Comparison of ENCODE assay signal across 19 cellular contexts in the genomic region with DNA sequence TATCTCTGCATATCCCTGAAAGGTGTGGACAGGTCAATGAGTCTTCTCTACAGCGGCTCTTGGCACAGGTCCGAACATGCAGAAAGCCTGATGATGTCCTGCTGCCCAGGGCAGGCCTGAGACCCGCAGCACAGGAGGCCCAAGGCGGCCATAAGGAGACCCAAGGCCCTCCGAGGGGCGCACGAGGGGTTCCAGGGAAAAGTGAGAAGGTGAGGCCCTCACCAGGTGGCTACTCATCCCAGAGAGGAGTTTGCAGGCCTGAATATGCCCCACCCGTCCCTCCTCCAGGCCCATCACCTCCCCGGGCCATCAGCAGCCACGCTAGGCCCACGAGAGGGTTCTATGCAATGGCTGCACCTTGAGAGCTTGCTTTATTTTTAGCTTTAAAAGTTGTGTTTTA.
DNase-seq lines count a peak whose midpoint lies in the region; ATAC-seq, FAIRE-seq and TF ChIP-seq lines count a peak whose summit lies in the region.
"Had no signal": no experiment of that assay in that cellular context is flagged by ENCODE, and none has a peak within 500 bp of the region (broad histone marks: within the 10 kb centered on the region; RNA-seq: fewer than 3 reads in every experiment).

No MANE protein-coding gene starts in this region.

- FAIRE-seq in A549 (lab: Jason Lieb, UNC) (no peak), kidney (lab: Jason Lieb, UNC) (no peak)
- FAIRE-seq: GM12891, RCC 7860 had no signal

- peak overlapping the region; percentile 54 for H2BK12ac ChIP-seq in trophoblast cell (ENCODE audit: low read length)

- H3K9ac ChIP-seq in kidney (ENCODE audit: low read length in 2 of 2) (no peak overlapping the region), trophoblast cell (ENCODE audit: low read length) (no peak overlapping the region)

- DNase-seq in A549 (ENCODE audit: low read depth in 1 of 2, low spot score in 1 of 2) = no peak
- DNase-seq in H7 = peak; percentile 38
- DNase-seq in kidney = peak; percentile 45
- DNase-seq in trophoblast cell = no peak
- no peak for DNase-seq in NCI-H2196 (lab: John Stamatoyannopoulos, UW; ENCODE audit: unreplicated experiment)
- no peak for DNase-seq in NOMO-1 (lab: John Stamatoyannopoulos, UW; ENCODE audit: unreplicated experiment in 2 of 2)
- DNase-seq: CD8-positive, alpha-beta T cell; DND-41; NCI-H1105; NCI-H2029 treated with DMSO at 0.1 percent for 48 hours; NCI-H345; NCI-H524; NCI-H774; NK-92 treated with Interleukin-12 subunit alpha and Interleukin-12 subunit beta, amount 100 ng/mL, for 24 hours had no signal

- peak overlapping the region; percentile 16 for H4K91ac ChIP-seq in trophoblast cell (ENCODE audit: low read depth, low read length)

- WGBS in A549 (ENCODE audit: missing lambda C conversion rate) = 83% methylated on average over 10 of the region's 11 CpGs
- WGBS in trophoblast cell (ENCODE audit: extremely low coverage, insufficient coverage, insufficient read length) = no CpG with 5 or more reads among the region's 11 CpGs

- no peak for TF ChIP-seq POLR2A in A549 (IDR thresholded peaks at IDR 0.05; ENCODE audit: low read length)

- TF ChIP-seq CTCF in A549 (IDR thresholded peaks at IDR 0.05) (no peak), kidney (IDR thresholded peaks at IDR 0.05; ENCODE audit: borderline replicate concordance, extremely low read depth, insufficient read depth) (no peak)

- H3K79me2 ChIP-seq in trophoblast cell (ENCODE audit: control insufficient read depth, insufficient read depth, low read length, poor library complexity) = no peaks in the 10 kb centered on the region

- no peak overlapping the region for H4K8ac ChIP-seq in trophoblast cell (ENCODE audit: low read depth, low read length)

- TF ChIP-seq EP300 in A549 (IDR thresholded peaks at IDR 0.05) = no peak

- H3K27me3 ChIP-seq in H7 (ENCODE audit: control insufficient read depth, insufficient read depth, low read length) (no peaks in the 10 kb centered on the region), trophoblast cell (ENCODE audit: insufficient read depth, low read length) (no peaks in the 10 kb centered on the region)

- H2BK5ac ChIP-seq in trophoblast cell (ENCODE audit: low read depth, low read length, poor library complexity) = no peak overlapping the region

- H3K4me2 ChIP-seq in A549 (no peak overlapping the region), trophoblast cell (ENCODE audit: low read length) (no peak overlapping the region)
- H3K4me2 ChIP-seq: GM23338 had no signal

- no peak overlapping the region for H3K23ac ChIP-seq in trophoblast cell (ENCODE audit: low read length)

- H3K27ac ChIP-seq in A549 = peak overlapping the region; percentile 21 to 89; a peak in 4 of 6 replicates
- peak overlapping the region in 1 of 2 donors; percentile 36 for H3K27ac ChIP-seq in kidney (ENCODE audit: low read depth in 2 of 2, low read length in 2 of 2)
- H3K27ac ChIP-seq in trophoblast cell (ENCODE audit: low read depth, low read length) = no peak overlapping the region

- no peak overlapping the region for H4K12ac ChIP-seq in trophoblast cell (ENCODE audit: low read depth, low read length)

- H2BK120ac ChIP-seq in trophoblast cell (ENCODE audit: insufficient read depth, low read length, poor library complexity) = no peak overlapping the region

- no peaks in the 10 kb centered on the region for H3K9me3 ChIP-seq in A549
- H3K9me3 ChIP-seq in kidney (ENCODE audit: control insufficient read depth in 1 of 2, low read length in 2 of 2) = no peaks in the 10 kb centered on the region
- peaks cover 3% of the 10 kb centered on the region for H3K9me3 ChIP-seq in trophoblast cell (ENCODE audit: insufficient read depth, low read depth, low read length)

- H3K36me3 ChIP-seq in H7 (replicated peaks; ENCODE audit: control insufficient read depth, insufficient read depth, low read length) = no peaks in the 10 kb centered on the region
- H3K36me3 ChIP-seq in kidney (ENCODE audit: control insufficient read depth in 1 of 2, insufficient read depth in 2 of 2, low read length in 2 of 2) = no peaks in the 10 kb centered on the region
- H3K36me3 ChIP-seq in trophoblast cell (ENCODE audit: control insufficient read depth in 1 of 2, insufficient read depth in 2 of 2, low read length in 2 of 2) = no peaks in the 10 kb centered on the region

- intact Hi-C loops in kidney (cut with DNase I) = no loop called here

- H2AFZ ChIP-seq in trophoblast cell (ENCODE audit: insufficient read depth, low read length, poor library complexity) = no peak overlapping the region
- H2AFZ ChIP-seq: GM23338 had no signal

- H3K4me1 ChIP-seq in A549 (peaks cover 70% of the 10 kb centered on the region), kidney (ENCODE audit: control insufficient read depth in 1 of 2, insufficient read depth in 1 of 2, low read depth in 1 of 2, low read length in 2 of 2) (peaks cover 19 to 26% of the 10 kb centered on the region in 2 donors), trophoblast cell (ENCODE audit: control insufficient read depth in 1 of 2, insufficient read depth in 2 of 2, low read length in 2 of 2) (peaks cover 21 to 35% of the 10 kb centered on the region in 2 experiments)

- no peak overlapping the region for H3K18ac ChIP-seq in trophoblast cell (ENCODE audit: low read length)

- no peak overlapping the region for H3K14ac ChIP-seq in trophoblast cell (ENCODE audit: low read length)

- H3K4me3 ChIP-seq in A549 (no peak overlapping the region), H7 (ENCODE audit: insufficient read depth, low read depth, low read length) (no peak overlapping the region), kidney (ENCODE audit: low read length in 2 of 2) (no peak overlapping the region), trophoblast cell (ENCODE audit: low read depth, low read length) (no peak overlapping the region)
- H3K4me3 ChIP-seq: GM23338 had no signal

- no peak for ATAC-seq in A549
- ATAC-seq in GM18861 (IDR thresholded peaks at IDR 0.05; ENCODE audit: unreplicated experiment) = no peak
- ATAC-seq: CD8-positive, alpha-beta T cell; HCT116 had no signal

- POLR2A ChIA-PET in A549 (lab: Yijun Ruan, JAX) = no interaction called here

- no peak for TF ChIP-seq RAD21 in A549 (conservative IDR thresholded peaks at IDR 0.05 in 1 of 2, IDR thresholded peaks at IDR 0.05 in 1 of 2)

- CTCF ChIA-PET in A549 (lab: Yijun Ruan, JAX) = interaction anchor here (0.6 to 1.3 kb wide), 4 partner anchors 13 to 175 kb away, joined by 3 to 4 read pairs (median 4); no protein-coding TSS in a partner anchor

- H3K4ac ChIP-seq in trophoblast cell (ENCODE audit: low read depth, low read length) = no peak overlapping the region

- H3K79me1 ChIP-seq in trophoblast cell (ENCODE audit: low read length) = peaks cover 20% of the 10 kb centered on the region

- no peak overlapping the region for H2AK5ac ChIP-seq in trophoblast cell (ENCODE audit: low read length)

TF ChIP-seq in A549, 52 proteins besides CTCF, POLR2A, EP300 and RAD21:
- no peak for TF ChIP-seq ZC3H11A (IDR thresholded peaks at IDR 0.05)

Comparison
In these comparisons a context has a peak if more than half of its experiments do, and no peak if none do; other contexts are left out.
1. DNase-seq: peak in H7 (single experiment) and kidney (single experiment); none in A549 (0 of 2), trophoblast cell (0 of 2), NCI-H2196 (single experiment) and NOMO-1 (0 of 2).